In the genomic region with DNA sequence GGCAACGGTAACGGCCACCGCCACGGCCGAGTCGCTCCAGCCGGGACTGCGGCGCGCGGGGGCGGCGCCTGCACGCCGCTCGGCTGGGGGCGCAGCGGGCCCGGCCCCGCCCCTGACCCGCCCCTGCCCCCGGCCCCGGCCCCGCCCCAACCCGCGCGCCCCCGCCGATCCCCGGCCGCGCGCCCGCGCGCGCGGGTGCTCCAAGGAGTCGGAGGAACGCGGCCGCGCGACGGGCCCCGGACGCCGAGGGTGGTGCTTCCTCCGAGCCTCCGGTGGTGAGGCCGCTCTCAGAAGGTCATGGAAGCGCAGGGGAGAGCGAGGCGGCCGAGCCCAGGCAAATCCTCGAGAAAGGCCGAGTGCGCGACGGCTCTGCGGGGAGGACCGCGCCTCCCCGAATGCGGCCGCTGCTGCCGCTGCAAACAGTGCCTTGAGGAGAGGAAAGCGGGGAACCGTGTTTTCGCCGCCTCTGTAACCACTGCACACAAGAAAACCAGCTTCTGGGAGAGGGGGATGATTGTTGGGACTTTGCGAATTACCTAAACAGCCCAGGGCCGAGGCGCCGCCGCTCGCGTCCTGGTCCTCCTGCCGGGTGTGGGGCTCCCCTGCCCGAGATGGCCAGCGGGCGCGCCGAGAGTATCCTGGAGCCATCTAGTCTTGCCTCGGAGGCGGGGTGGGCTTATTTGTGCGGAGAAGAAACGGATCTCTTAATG, we compare ENCODE assay signal across 7 cellular contexts. TPM values are rescaled to one million over a fixed set of nuclear protein-coding genes. Genes with fewer than 3 reads are reported as not detected.
DNase-seq lines count a peak whose midpoint lies in the region; ATAC-seq and TF ChIP-seq lines count a peak whose summit lies in the region.

A gene with protein sequence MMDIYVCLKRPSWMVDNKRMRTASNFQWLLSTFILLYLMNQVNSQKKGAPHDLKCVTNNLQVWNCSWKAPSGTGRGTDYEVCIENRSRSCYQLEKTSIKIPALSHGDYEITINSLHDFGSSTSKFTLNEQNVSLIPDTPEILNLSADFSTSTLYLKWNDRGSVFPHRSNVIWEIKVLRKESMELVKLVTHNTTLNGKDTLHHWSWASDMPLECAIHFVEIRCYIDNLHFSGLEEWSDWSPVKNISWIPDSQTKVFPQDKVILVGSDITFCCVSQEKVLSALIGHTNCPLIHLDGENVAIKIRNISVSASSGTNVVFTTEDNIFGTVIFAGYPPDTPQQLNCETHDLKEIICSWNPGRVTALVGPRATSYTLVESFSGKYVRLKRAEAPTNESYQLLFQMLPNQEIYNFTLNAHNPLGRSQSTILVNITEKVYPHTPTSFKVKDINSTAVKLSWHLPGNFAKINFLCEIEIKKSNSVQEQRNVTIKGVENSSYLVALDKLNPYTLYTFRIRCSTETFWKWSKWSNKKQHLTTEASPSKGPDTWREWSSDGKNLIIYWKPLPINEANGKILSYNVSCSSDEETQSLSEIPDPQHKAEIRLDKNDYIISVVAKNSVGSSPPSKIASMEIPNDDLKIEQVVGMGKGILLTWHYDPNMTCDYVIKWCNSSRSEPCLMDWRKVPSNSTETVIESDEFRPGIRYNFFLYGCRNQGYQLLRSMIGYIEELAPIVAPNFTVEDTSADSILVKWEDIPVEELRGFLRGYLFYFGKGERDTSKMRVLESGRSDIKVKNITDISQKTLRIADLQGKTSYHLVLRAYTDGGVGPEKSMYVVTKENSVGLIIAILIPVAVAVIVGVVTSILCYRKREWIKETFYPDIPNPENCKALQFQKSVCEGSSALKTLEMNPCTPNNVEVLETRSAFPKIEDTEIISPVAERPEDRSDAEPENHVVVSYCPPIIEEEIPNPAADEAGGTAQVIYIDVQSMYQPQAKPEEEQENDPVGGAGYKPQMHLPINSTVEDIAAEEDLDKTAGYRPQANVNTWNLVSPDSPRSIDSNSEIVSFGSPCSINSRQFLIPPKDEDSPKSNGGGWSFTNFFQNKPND (minus strand): TSS at position 48 of the 710 bp plus-strand sequence. CDS start 25,999 bp downstream, outside the sequence.

- H3K27ac ChIP-seq in RWPE1 (peak within 1 kb of the TSS; percentile 92), thoracic aorta (peak within 1 kb of the TSS; percentile 97 to 98)

- peaks cover 5 to 12% of the 10 kb centered on the region in 2 donors for H3K4me1 ChIP-seq in thoracic aorta (ENCODE audit: control insufficient read depth in 1 of 2, low read depth in 2 of 2)

- H3K27me3 Mint-ChIP-seq in activated naive CD8-positive, alpha-beta T cell treated with anti-CD3 and anti-CD28 coated beads, Interleukin-2, amount 10 ng/mL, durations not matched to agents 7 days and 5 days: peaks cover 75% of the 10 kb centered on the region
- H3K27me3 Mint-ChIP-seq in neural crest cell (ENCODE audit: low read depth): peaks cover 5% of the 10 kb centered on the region

- no peaks in the 10 kb centered on the region for H3K27me3 ChIP-seq in thoracic aorta (replicated peaks; ENCODE audit: insufficient read depth)

- peak within 1 kb of the TSS; percentile 77 for H3K4me3 Mint-ChIP-seq in activated naive CD8-positive, alpha-beta T cell treated with anti-CD3 and anti-CD28 coated beads, Interleukin-2, amount 10 ng/mL, durations not matched to agents 7 days and 5 days
- peak within 1 kb of the TSS; percentile 95 for H3K4me3 Mint-ChIP-seq in neural crest cell

- H3K36me3 ChIP-seq in thoracic aorta: no peaks in the 10 kb centered on the region

- ATAC-seq in GM18519 (IDR thresholded peaks at IDR 0.05; ENCODE audit: low FRiP score, unreplicated experiment) (peak; percentile 45), HG03439 (IDR thresholded peaks at IDR 0.05; ENCODE audit: unreplicated experiment) (peak; percentile 52), thoracic aorta (ENCODE audit: insufficient number of reproducible peaks, low FRiP score, low read depth) (peak; percentile 85)
- peak; percentile 65 for ATAC-seq in activated naive CD8-positive, alpha-beta T cell treated with anti-CD3 and anti-CD28 coated beads, Interleukin-2, amount 10 ng/mL, durations not matched to agents 7 days and 5 days (ENCODE audit: low read depth)

- no peaks in the 10 kb centered on the region for H3K36me3 Mint-ChIP-seq in activated naive CD8-positive, alpha-beta T cell treated with anti-CD3 and anti-CD28 coated beads, Interleukin-2, amount 10 ng/mL, durations not matched to agents 7 days and 5 days
- H3K36me3 Mint-ChIP-seq in neural crest cell (ENCODE audit: low read depth): no peaks in the 10 kb centered on the region

- no peak for TF ChIP-seq CTCF in RWPE1 (conservative IDR thresholded peaks at IDR 0.05; ENCODE audit: low read depth)
- TF ChIP-seq CTCF in neural crest cell (conservative IDR thresholded peaks at IDR 0.05): no peak
- TF ChIP-seq CTCF in thoracic aorta (IDR thresholded peaks at IDR 0.05): peak; percentile 21

- no peaks in the 10 kb centered on the region for H3K9me3 ChIP-seq in thoracic aorta

- CTCF ChIA-PET in RWPE1 (lab: Yijun Ruan, JAX): interaction anchor here (0.7 kb wide), 1 partner anchor 33 kb away, joined by 3 read pairs; no protein-coding TSS in a partner anchor

- POLR2A ChIA-PET in RWPE1 (lab: Yijun Ruan, JAX; ENCODE audit: low non-redundant PET): no interaction called here
- POLR2A ChIA-PET in activated naive CD8-positive, alpha-beta T cell treated with anti-CD3 and anti-CD28 coated beads, Interleukin-2, amount 10 ng/mL, durations not matched to agents 7 days and 5 days (lab: Charles Lee): no interaction called here

- no peaks in the 10 kb centered on the region for H3K9me3 Mint-ChIP-seq in activated naive CD8-positive, alpha-beta T cell treated with anti-CD3 and anti-CD28 coated beads, Interleukin-2, amount 10 ng/mL, durations not matched to agents 7 days and 5 days
- no peaks in the 10 kb centered on the region for H3K9me3 Mint-ChIP-seq in neural crest cell

- DNase-seq in RWPE1 (ENCODE audit: low spot score) (peak; percentile 77), globus pallidus (ENCODE audit: low spot score) (peak; percentile 81), neural crest cell (ENCODE audit: low read depth, low spot score) (peak; percentile 79), thoracic aorta (ENCODE audit: low spot score) (peak; percentile 13)
- DNase-seq in activated naive CD8-positive, alpha-beta T cell treated with anti-CD3 and anti-CD28 coated beads, Interleukin-2, amount 10 ng/mL, durations not matched to agents 7 days and 5 days: peak; percentile 67

- peaks cover 11% of the 10 kb centered on the region for H3K4me1 Mint-ChIP-seq in activated naive CD8-positive, alpha-beta T cell treated with anti-CD3 and anti-CD28 coated beads, Interleukin-2, amount 10 ng/mL, durations not matched to agents 7 days and 5 days
- H3K4me1 Mint-ChIP-seq in neural crest cell: peaks cover 33% of the 10 kb centered on the region

- no peak within 1 kb of the TSS for H3K27ac Mint-ChIP-seq in activated naive CD8-positive, alpha-beta T cell treated with anti-CD3 and anti-CD28 coated beads, Interleukin-2, amount 10 ng/mL, durations not matched to agents 7 days and 5 days
- H3K27ac Mint-ChIP-seq in neural crest cell (ENCODE audit: unreplicated experiment): peak within 1 kb of the TSS; percentile 99

- H3K4me3 ChIP-seq in thoracic aorta: peak within 1 kb of the TSS; percentile 95

RNA-seq across cellular contexts. Expression of the gene that starts here (rescaled TPM):
- not detected for total RNA-seq in activated naive CD8-positive, alpha-beta T cell treated with anti-CD3 and anti-CD28 coated beads, Interleukin-2, amount 10 ng/mL, durations not matched to agents 7 days and 5 days
- 19.6 and 21.3 TPM in 2 replicates for total RNA-seq in neural crest cell
- total RNA-seq in thoracic aorta: 100 to 1,000 TPM in 1 of 2 donors, 10 to 100 TPM in 1; 61.1 to 110 TPM

Comparison
In these comparisons a context has a peak if more than half of its experiments do, and no peak if none do; other contexts are left out.
1. Peak in every context shown above with its lines: DNase-seq, ATAC-seq, H3K4me3 ChIP-seq and H3K27ac ChIP-seq.
2. RNA of the gene that starts here (total RNA-seq): 61.1 to 110 TPM in thoracic aorta and 19.6 to 21.3 TPM in neural crest cell; not detected in activated naive CD8-positive, alpha-beta T cell treated with anti-CD3 and anti-CD28 coated beads, Interleukin-2, amount 10 ng/mL, durations not matched to agents 7 days and 5 days; every median in the first group is over 10 times any median in the second.
3. Peak in DNase-seq and ATAC-seq in activated naive CD8-positive, alpha-beta T cell treated with anti-CD3 and anti-CD28 coated beads, Interleukin-2, amount 10 ng/mL, durations not matched to agents 7 days and 5 days; RNA of the gene not detected or under 1 TPM.
4. DNase-seq: peak in every context shown above with its lines; median percentile 81 in globus pallidus; 79 in neural crest cell; 77 in RWPE1; 67 in activated naive CD8-positive, alpha-beta T cell treated with anti-CD3 and anti-CD28 coated beads, Interleukin-2, amount 10 ng/mL, durations not matched to agents 7 days and 5 days; 13 in thoracic aorta.